18 cellular contexts compared by ENCODE assay signal in the genomic region with DNA sequence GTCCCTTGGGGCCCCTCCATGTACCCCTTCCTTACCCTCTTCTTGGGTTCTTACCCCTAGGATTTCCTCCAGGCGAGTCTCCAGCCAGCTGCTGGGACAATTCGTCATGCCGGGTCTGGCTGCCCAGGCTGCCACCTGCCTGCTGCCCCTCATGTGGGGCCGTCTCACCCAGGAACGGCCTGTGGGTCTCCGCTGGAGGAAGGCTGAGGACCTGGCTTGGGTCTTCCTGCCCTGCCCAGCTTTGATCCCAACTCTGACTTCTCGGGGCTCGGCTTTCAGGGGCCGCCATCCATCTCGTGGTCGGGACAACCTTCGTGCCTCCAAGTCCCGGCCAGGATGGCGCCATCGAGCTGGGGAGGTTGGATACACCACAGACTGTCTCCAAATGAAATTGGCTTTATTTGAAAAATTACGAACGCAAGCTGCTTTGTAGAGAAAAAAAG. TPM values are rescaled to one million over a fixed set of nuclear protein-coding genes. Genes with fewer than 3 reads are reported as not detected.
"Had no signal": no experiment of that assay in that cellular context is flagged by ENCODE, and none has a peak within 500 bp of the region (broad histone marks: within the 10 kb centered on the region; RNA-seq: fewer than 3 reads in every experiment).

No MANE protein-coding gene starts in this region.

- H3K27ac ChIP-seq: ascending aorta, ovary, upper lobe of right lung had no signal

- H3K27me3 ChIP-seq: ascending aorta, ovary, upper lobe of right lung had no signal

- H3K27ac Mint-ChIP-seq: activated naive CD8-positive, alpha-beta T cell treated with anti-CD3 and anti-CD28 coated beads, Interleukin-2, amount 10 ng/mL, durations not matched to agents 7 days and 5 days; activated T-helper 1 cell treated with anti-CD3 and anti-CD28 coated beads, Interleukin-12 subunit alpha, Interleukin-12 subunit beta, Interleukin-2, Interleukin-4 antibody, amounts not matched to agents 30 ng/mL and 10 ng/mL and 1 ng/mL, durations not matched to agents 14 hours and 24 hours and 36 hours; T-cell had no signal

- H3K4me1 Mint-ChIP-seq: activated naive CD8-positive, alpha-beta T cell treated with anti-CD3 and anti-CD28 coated beads, Interleukin-2, amount 10 ng/mL, durations not matched to agents 7 days and 5 days; T-cell had no signal

- H3K36me3 ChIP-seq: ascending aorta, ovary, upper lobe of right lung had no signal

- H3K9me3 ChIP-seq: ascending aorta, ovary, SK-N-SH, upper lobe of right lung had no signal

- H3K4me3 Mint-ChIP-seq: activated naive CD8-positive, alpha-beta T cell treated with anti-CD3 and anti-CD28 coated beads, Interleukin-2, amount 10 ng/mL, durations not matched to agents 7 days and 5 days; activated T-helper 1 cell treated with anti-CD3 and anti-CD28 coated beads, Interleukin-12 subunit alpha, Interleukin-12 subunit beta, Interleukin-2, Interleukin-4 antibody, amounts not matched to agents 30 ng/mL and 10 ng/mL and 1 ng/mL, durations not matched to agents 14 hours and 24 hours and 36 hours; neural crest cell; T-cell had no signal

- ATAC-seq: activated CD4-positive, CD25-positive, alpha-beta regulatory T cell treated with anti-CD3 and anti-CD28 coated beads, Interleukin-2, amount 50 U/mL, for 24 hours; stimulated activated naive CD8-positive, alpha-beta T cell treated with anti-CD3 and anti-CD28 coated beads, Interleukin-15, Interleukin-2, amounts not matched to agents 100 U/mL and 50 U/mL, for 24 hours; T-cell; upper lobe of right lung had no signal

- H3K4me1 ChIP-seq: ascending aorta, upper lobe of right lung had no signal

- H3K9me3 Mint-ChIP-seq: activated naive CD8-positive, alpha-beta T cell treated with anti-CD3 and anti-CD28 coated beads, Interleukin-2, amount 10 ng/mL, durations not matched to agents 7 days and 5 days; neural crest cell had no signal

- DNase-seq: activated CD4-positive, alpha-beta T cell treated with anti-CD3 and anti-CD28 coated beads, Interleukin-2, amount 50 U/mL, for 1 hour; activated naive CD8-positive, alpha-beta T cell treated with anti-CD3 and anti-CD28 coated beads, Interleukin-2, amount 10 ng/mL, durations not matched to agents 7 days and 5 days; hippocampal formation; mesenchymal stem cell; ovary; SK-N-SH; stimulated activated CD4-positive, alpha-beta T cell treated with anti-CD3 and anti-CD28 coated beads, Interleukin-4, amount 100 ng/mL, for 4 hours; stimulated activated CD8-positive, alpha-beta memory T cell treated with anti-CD3 and anti-CD28 coated beads, Interleukin-4, amount 100 ng/mL, for 48 hours; stimulated activated naive CD8-positive, alpha-beta T cell treated with anti-CD3 and anti-CD28 coated beads, Interleukin-15, Interleukin-2, amounts not matched to agents 100 U/mL and 50 U/mL, for 24 hours; T-cell; T-helper 9 cell; upper lobe of right lung had no signal

- H3K27me3 Mint-ChIP-seq: activated naive CD8-positive, alpha-beta T cell treated with anti-CD3 and anti-CD28 coated beads, Interleukin-2, amount 10 ng/mL, durations not matched to agents 7 days and 5 days had no signal

- H3K36me3 Mint-ChIP-seq: activated naive CD8-positive, alpha-beta T cell treated with anti-CD3 and anti-CD28 coated beads, Interleukin-2, amount 10 ng/mL, durations not matched to agents 7 days and 5 days; T-cell had no signal

- H3K4me3 ChIP-seq: ascending aorta, ovary, upper lobe of right lung had no signal

RNA-seq across cellular contexts. Expression of a gene that starts 38.1 kb away (rescaled TPM):
- total RNA-seq: activated CD8-positive, alpha-beta memory T cell treated with anti-CD3 and anti-CD28 coated beads for 36 hours; activated naive CD8-positive, alpha-beta T cell treated with anti-CD3 and anti-CD28 coated beads, Interleukin-2, amount 10 ng/mL, durations not matched to agents 7 days and 5 days; activated T-helper 1 cell treated with anti-CD3 and anti-CD28 coated beads, Interleukin-12 subunit alpha, Interleukin-12 subunit beta, Interleukin-2, Interleukin-4 antibody, amounts not matched to agents 30 ng/mL and 10 ng/mL and 1 ng/mL, durations not matched to agents 14 hours and 24 hours and 36 hours; kidney epithelial cell; neural crest cell had no signal
